In the genomic region with DNA sequence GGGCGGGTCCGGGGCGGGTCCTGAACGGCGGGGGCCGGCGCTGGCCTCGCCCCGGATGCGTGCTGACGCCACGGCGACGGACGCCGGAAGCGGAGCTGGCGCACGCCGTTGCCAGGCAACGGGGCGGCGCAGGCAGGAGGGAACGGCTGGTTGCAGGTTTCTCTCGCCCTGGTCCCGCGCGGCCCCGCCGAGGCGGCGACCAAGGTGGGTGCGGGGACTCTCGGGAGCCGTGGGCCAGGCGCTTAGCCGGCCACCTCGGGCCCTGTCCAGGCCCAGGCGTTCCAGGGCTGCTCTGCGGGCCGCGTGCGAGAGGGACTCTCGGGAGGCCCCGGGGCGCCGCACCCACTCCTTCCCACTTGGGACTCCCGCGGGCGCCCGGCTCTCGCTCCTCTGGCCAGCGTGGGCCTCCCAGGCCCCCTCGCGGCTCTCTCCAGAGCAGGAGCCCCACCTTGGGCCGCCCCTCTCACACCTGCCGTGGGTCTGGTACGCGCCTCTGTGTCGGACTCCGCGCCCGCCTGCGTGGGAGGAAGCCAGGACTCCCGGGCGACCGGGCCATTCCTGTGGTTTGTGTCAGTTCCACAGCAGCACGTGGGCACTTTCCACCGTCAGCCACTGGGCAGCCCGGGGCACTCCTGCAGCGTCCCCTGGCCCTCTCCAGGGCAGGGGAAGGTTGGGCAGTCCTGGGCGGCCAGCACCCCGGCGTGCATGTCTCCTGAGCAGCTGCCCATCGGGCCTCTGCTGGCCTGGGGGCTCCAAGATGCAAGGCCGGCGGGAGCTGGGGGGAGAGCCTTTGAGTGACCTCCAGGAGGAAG, we compare ENCODE assay signal across 8 cellular contexts. TPM values are rescaled to one million over a fixed set of nuclear protein-coding genes. Genes with fewer than 3 reads are reported as not detected.
DNase-seq lines count a peak whose midpoint lies in the region; ATAC-seq and TF ChIP-seq lines count a peak whose summit lies in the region.

Gene CLBA1, plus strand, starts transcription at position 114 of the 812 bp plus-strand sequence. Its CDS starts 644 bp downstream, at position 758.

- H3K27ac Mint-ChIP-seq in endodermal cell: no peak within 1 kb of the TSS

- H3K4me1 ChIP-seq in endodermal cell (ENCODE audit: control insufficient read depth, insufficient read depth, low read length): peaks cover 6% of the 10 kb centered on the region
- H3K4me1 ChIP-seq in mesodermal cell (ENCODE audit: control insufficient read depth, insufficient read depth, low read length, poor library complexity, severe bottlenecking): peaks cover 5% of the 10 kb centered on the region

- peaks cover 2% of the 10 kb centered on the region for H3K4me1 Mint-ChIP-seq in endodermal cell

- no peak within 1 kb of the TSS for H3K27ac ChIP-seq in endodermal cell (ENCODE audit: low read depth, low read length)
- peak within 1 kb of the TSS; percentile 16 for H3K27ac ChIP-seq in mesodermal cell (ENCODE audit: low read depth, low read length, severe bottlenecking)

- WGBS in endodermal cell (ENCODE audit: insufficient coverage in 1 of 2, insufficient read length in 1 of 2), 2 experiments: 5 to 10% methylated on average over 43 to 77 of the region's 77 CpGs
- WGBS in mesodermal cell (ENCODE audit: insufficient coverage in 2 of 2), 2 experiments: 5 to 6% methylated on average over 68 to 77 of the region's 77 CpGs

- H3K9me3 Mint-ChIP-seq in endodermal cell: no peaks in the 10 kb centered on the region

- no peak for TF ChIP-seq CTCF in endodermal cell (conservative IDR thresholded peaks at IDR 0.05)

- peak within 1 kb of the TSS; percentile 55 for H3K4me3 Mint-ChIP-seq in endodermal cell

- H3K27me3 ChIP-seq in endodermal cell (ENCODE audit: control insufficient read depth, insufficient read depth, low read length, poor library complexity, severe bottlenecking): no peaks in the 10 kb centered on the region

- H3K4me3 ChIP-seq in endodermal cell (ENCODE audit: low read length): peak within 1 kb of the TSS; percentile 81
- peak within 1 kb of the TSS; percentile 68 for H3K4me3 ChIP-seq in mesodermal cell (ENCODE audit: extremely low read depth, insufficient read depth, low read length, poor library complexity, severe bottlenecking)

- H3K27me3 Mint-ChIP-seq in endodermal cell (ENCODE audit: insufficient read depth): peaks cover 11% of the 10 kb centered on the region

- DNase-seq in CD1c-positive myeloid dendritic cell (ENCODE audit: extremely low spot score) (peak; percentile 97), NCI-H82 treated with DMSO at 0.1 percent for 48 hours (lab: John Stamatoyannopoulos, UW; ENCODE audit: unreplicated experiment) (peak; percentile 6), endodermal cell (peak; percentile 94)
- peak; percentile 68 to 74 for DNase-seq in activated CD8-positive, alpha-beta memory T cell treated with anti-CD3 and anti-CD28 coated beads for 4 hours (ENCODE audit: low read depth in 2 of 2)
- DNase-seq in stimulated activated CD8-positive, alpha-beta memory T cell treated with anti-CD3 and anti-CD28 coated beads, Interleukin-15, amount 100 ng/mL, for 1 hour (ENCODE audit: low read depth): peak; percentile 64

- peak; percentile 94 for ATAC-seq in GM19328 (IDR thresholded peaks at IDR 0.05; ENCODE audit: unreplicated experiment)
- ATAC-seq in HG03460 (IDR thresholded peaks at IDR 0.05; ENCODE audit: unreplicated experiment): peak; percentile 92

- peak within 1 kb of the TSS; percentile 59 for H3K9ac ChIP-seq in endodermal cell (ENCODE audit: extremely low read depth, low read length, poor library complexity, severe bottlenecking)

- H3K9me3 ChIP-seq in endodermal cell (ENCODE audit: control insufficient read depth, low read length): no peaks in the 10 kb centered on the region
- H3K9me3 ChIP-seq in mesodermal cell (ENCODE audit: control insufficient read depth, low read length): no peaks in the 10 kb centered on the region

- H3K36me3 Mint-ChIP-seq in endodermal cell (ENCODE audit: low read depth): peaks cover 6% of the 10 kb centered on the region

- H3K36me3 ChIP-seq in endodermal cell (ENCODE audit: control insufficient read depth, insufficient read depth, low read length): no peaks in the 10 kb centered on the region
- H3K36me3 ChIP-seq in mesodermal cell (ENCODE audit: control insufficient read depth, insufficient read depth, low read length): no peaks in the 10 kb centered on the region

RNA-seq across cellular contexts. Expression of gene CLBA1, which starts in this region (rescaled TPM):
- 10 to 100 TPM; 11.2 to 12.5 TPM for total RNA-seq in endodermal cell
- 9.8 TPM for polyA plus RNA-seq in endodermal cell (2013, experiment 1 of 2)
- polyA plus RNA-seq in endodermal cell (2013, experiment 2 of 2): 9.0 TPM
- 7.3 TPM for polyA plus RNA-seq in mesodermal cell (2013, experiment 1 of 2)
- polyA plus RNA-seq in mesodermal cell (2013, experiment 2 of 2): 6.4 TPM

Comparison
In these comparisons a context has a peak if more than half of its experiments do, and no peak if none do; other contexts are left out.
1. DNase-seq: peak in every context shown above with its lines; median percentile 97 in CD1c-positive myeloid dendritic cell; 94 in endodermal cell; 71 in activated CD8-positive, alpha-beta memory T cell treated with anti-CD3 and anti-CD28 coated beads for 4 hours; 64 in stimulated activated CD8-positive, alpha-beta memory T cell treated with anti-CD3 and anti-CD28 coated beads, Interleukin-15, amount 100 ng/mL, for 1 hour; 6 in NCI-H82 treated with DMSO at 0.1 percent for 48 hours.